15 cellular contexts compared by ENCODE assay signal in the genomic region with DNA sequence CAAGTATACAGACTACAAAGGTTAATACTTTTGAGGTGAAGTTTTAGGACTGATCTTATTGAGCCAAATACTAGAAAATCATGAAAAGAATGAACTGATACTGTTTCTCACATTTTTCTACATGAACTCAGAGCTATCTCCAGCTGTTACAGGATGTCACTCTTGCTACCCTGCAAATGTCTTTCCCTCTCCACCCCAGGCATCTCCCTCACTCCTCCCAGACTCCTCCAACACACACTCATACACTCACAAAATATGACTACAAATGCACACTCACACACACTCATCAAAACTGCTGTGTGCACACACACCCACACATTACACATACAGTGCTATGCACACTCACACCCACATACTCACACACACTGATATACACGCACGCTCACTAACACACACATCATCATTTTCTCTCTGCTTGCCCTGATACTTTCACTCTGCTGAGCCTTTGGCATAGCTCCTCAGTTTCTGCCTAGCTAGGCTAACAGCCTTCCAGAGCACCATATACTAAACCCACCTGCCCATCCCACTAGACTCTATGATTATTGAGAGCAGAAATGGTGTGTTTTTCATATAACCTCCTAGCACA.
DNase-seq lines count a peak whose midpoint lies in the region; ATAC-seq lines count a peak whose summit lies in the region.
"Had no signal": no experiment of that assay in that cellular context is flagged by ENCODE, and none has a peak within 500 bp of the region (broad histone marks: within the 10 kb centered on the region; RNA-seq: fewer than 3 reads in every experiment).

No MANE protein-coding gene starts in this region.

- H3K27me3 Mint-ChIP-seq in activated naive CD4-positive, alpha-beta T cell treated with anti-CD3 and anti-CD28 coated beads for 36 hours (ENCODE audit: low read depth), result peaks cover 2% of the 10 kb centered on the region
- H3K27me3 Mint-ChIP-seq: IgD-negative memory B cell had no signal

- no peaks in the 10 kb centered on the region for H3K36me3 Mint-ChIP-seq in stimulated activated effector memory CD8-positive, alpha-beta T cell treated with anti-CD3 and anti-CD28 coated beads, Interleukin-12 subunit alpha, Interleukin-12 subunit beta, amount 100 ng/mL, for 72 hours
- no peaks in the 10 kb centered on the region for H3K36me3 Mint-ChIP-seq in activated naive CD4-positive, alpha-beta T cell treated with anti-CD3 and anti-CD28 coated beads for 36 hours (ENCODE audit: low read depth)
- H3K36me3 Mint-ChIP-seq: IgD-negative memory B cell had no signal

- peak; percentile 0 for DNase-seq in NCI-H187 treated with DMSO at 0.1 percent for 48 hours (lab: John Stamatoyannopoulos, UW)
- DNase-seq in NCI-H187 (lab: John Stamatoyannopoulos, UW), result no peak
- DNase-seq in amniotic epithelial cell (ENCODE audit: low read depth), result peak; percentile 3
- peak; percentile 3 for DNase-seq in left kidney (ENCODE audit: low read depth, low spot score)
- DNase-seq in stimulated activated effector memory CD8-positive, alpha-beta T cell treated with anti-CD3 and anti-CD28 coated beads, Interleukin-12 subunit alpha, Interleukin-12 subunit beta, amount 100 ng/mL, for 72 hours (ENCODE audit: low spot score in 2 of 2), result no peak
- no peak for DNase-seq in activated naive CD4-positive, alpha-beta T cell treated with anti-CD3 and anti-CD28 coated beads for 36 hours
- DNase-seq in RPMI8226, result no peak
- DNase-seq in ecto neural progenitor cell (ENCODE audit: low spot score), result no peak
- DNase-seq: H9; MV-4-11; NCI-H1417 treated with DMSO at 0.1 percent for 48 hours; NCI-H524 treated with DMSO at 0.1 percent for 48 hours; NK-92 treated with Interleukin-12 subunit alpha and Interleukin-12 subunit beta, amount 100 ng/mL, for 24 hours; OCI-M1 had no signal

- intact Hi-C loops in activated naive CD4-positive, alpha-beta T cell treated with anti-CD3 and anti-CD28 coated beads for 36 hours (cut with micrococcal nuclease), result no loop called here

- no peak overlapping the region for H3K27ac Mint-ChIP-seq in stimulated activated effector memory CD8-positive, alpha-beta T cell treated with anti-CD3 and anti-CD28 coated beads, Interleukin-12 subunit alpha, Interleukin-12 subunit beta, amount 100 ng/mL, for 72 hours
- H3K27ac Mint-ChIP-seq in activated naive CD4-positive, alpha-beta T cell treated with anti-CD3 and anti-CD28 coated beads for 36 hours, result no peak overlapping the region
- H3K27ac Mint-ChIP-seq: IgD-negative memory B cell had no signal

- CTCF ChIA-PET in activated naive CD4-positive, alpha-beta T cell treated with anti-CD3 and anti-CD28 coated beads for 36 hours (lab: Charles Lee), result no interaction called here

- H3K9me3 Mint-ChIP-seq in stimulated activated effector memory CD8-positive, alpha-beta T cell treated with anti-CD3 and anti-CD28 coated beads, Interleukin-12 subunit alpha, Interleukin-12 subunit beta, amount 100 ng/mL, for 72 hours, result peaks cover 2% of the 10 kb centered on the region
- no peaks in the 10 kb centered on the region for H3K9me3 Mint-ChIP-seq in activated naive CD4-positive, alpha-beta T cell treated with anti-CD3 and anti-CD28 coated beads for 36 hours
- H3K9me3 Mint-ChIP-seq: H9 had no signal

- H3K4me1 Mint-ChIP-seq in stimulated activated effector memory CD8-positive, alpha-beta T cell treated with anti-CD3 and anti-CD28 coated beads, Interleukin-12 subunit alpha, Interleukin-12 subunit beta, amount 100 ng/mL, for 72 hours, result no peaks in the 10 kb centered on the region
- H3K4me1 Mint-ChIP-seq in activated naive CD4-positive, alpha-beta T cell treated with anti-CD3 and anti-CD28 coated beads for 36 hours (ENCODE audit: low read depth), result no peaks in the 10 kb centered on the region
- H3K4me1 Mint-ChIP-seq: IgD-negative memory B cell had no signal

- peak; percentile 48 for ATAC-seq in stimulated activated effector memory CD8-positive, alpha-beta T cell treated with anti-CD3 and anti-CD28 coated beads, Interleukin-12 subunit alpha, Interleukin-12 subunit beta, amount 100 ng/mL, for 72 hours

- no peak overlapping the region for H3K4me3 Mint-ChIP-seq in stimulated activated effector memory CD8-positive, alpha-beta T cell treated with anti-CD3 and anti-CD28 coated beads, Interleukin-12 subunit alpha, Interleukin-12 subunit beta, amount 100 ng/mL, for 72 hours
- no peak overlapping the region for H3K4me3 Mint-ChIP-seq in activated naive CD4-positive, alpha-beta T cell treated with anti-CD3 and anti-CD28 coated beads for 36 hours
- H3K4me3 Mint-ChIP-seq: H9, IgD-negative memory B cell had no signal

Comparison
In these comparisons a context has a peak if more than half of its experiments do, and no peak if none do; other contexts are left out.
1. DNase-seq: peak in NCI-H187 treated with DMSO at 0.1 percent for 48 hours (single experiment), amniotic epithelial cell (single experiment) and left kidney (single experiment); none in NCI-H187 (0 of 2), stimulated activated effector memory CD8-positive, alpha-beta T cell treated with anti-CD3 and anti-CD28 coated beads, Interleukin-12 subunit alpha, Interleukin-12 subunit beta, amount 100 ng/mL, for 72 hours (0 of 2), activated naive CD4-positive, alpha-beta T cell treated with anti-CD3 and anti-CD28 coated beads for 36 hours (single experiment), RPMI8226 (single experiment) and ecto neural progenitor cell (single experiment).